26 cellular contexts compared by ENCODE assay signal in genomic region chr11:78213526-78214330, GRCh38. TPM values are rescaled to one million over a fixed set of nuclear protein-coding genes. Genes with fewer than 3 reads are reported as not detected.
DNase-seq lines count a peak whose midpoint lies in the region; ATAC-seq, FAIRE-seq and TF ChIP-seq lines count a peak whose summit lies in the region.
"Had no signal": no experiment of that assay in that cellular context is flagged by ENCODE, and none has a peak within 500 bp of the region (broad histone marks: within the 10 kb centered on the region; RNA-seq: fewer than 3 reads in every experiment).

No MANE protein-coding gene starts in this region.

- no peaks in the 10 kb centered on the region for H3K27me3 Mint-ChIP-seq in activated CD8-positive, alpha-beta memory T cell treated with anti-CD3 and anti-CD28 coated beads, Interleukin-2, amount 10 ng/mL, durations not matched to agents 7 days and 5 days
- H3K27me3 Mint-ChIP-seq: activated naive CD8-positive, alpha-beta T cell treated with anti-CD3 and anti-CD28 coated beads, Interleukin-2, amount 50 U/mL, for 24 hours; CD4-positive, alpha-beta T cell; natural killer cell treated with Interleukin-12 subunit alpha and Interleukin-12 subunit beta and Interleukin-15 and Interleukin-18, amount 100 ng/mL, for 72 hours; stimulated activated naive B cell treated with anti-CD40 and anti-IgM and Interleukin-4, amounts not matched to agents 10 μg/mL and 1 μg/mL and 100 μg/mL, for 72 hours had no signal

- CTCF ChIA-PET in activated CD8-positive, alpha-beta memory T cell treated with anti-CD3 and anti-CD28 coated beads, Interleukin-2, amount 10 ng/mL, durations not matched to agents 7 days and 5 days (lab: Charles Lee): no interaction called here
- CTCF ChIA-PET in HepG2 (lab: Yijun Ruan, JAX; ENCODE audit: low intra/inter-chr PET ratio, low total read pairs): no interaction called here

- H3K27ac ChIP-seq in cingulate gyrus (ENCODE audit: low read depth, low read length) (peak overlapping the region; percentile 49), HepG2 (ENCODE audit: extremely low read length, insufficient read depth, low read length) (no peak overlapping the region)
- H3K27ac ChIP-seq: hepatocyte, PC-9, vagina had no signal

- peaks cover 9 to 31% of the 10 kb centered on the region in 2 experiments; a peak in 3 of 5 replicates for H3K36me3 ChIP-seq in HepG2 (replicated peaks in 1 of 2; ENCODE audit: control insufficient read depth in 1 of 2, insufficient read depth in 2 of 2, low read length in 2 of 2)

- no peaks in the 10 kb centered on the region for H3K79me2 ChIP-seq in HepG2 (ENCODE audit: insufficient read depth, low read length)
- H3K79me2 ChIP-seq: hepatocyte had no signal

- ATAC-seq in activated CD8-positive, alpha-beta memory T cell treated with anti-CD3 and anti-CD28 coated beads, Interleukin-2, amount 10 ng/mL, durations not matched to agents 7 days and 5 days: no peak
- ATAC-seq in sciatic nerve: peak; percentile 5
- ATAC-seq in HepG2: no peak
- ATAC-seq: activated naive CD8-positive, alpha-beta T cell treated with anti-CD3 and anti-CD28 coated beads, Interleukin-2, amount 50 U/mL, for 24 hours; gastroesophageal sphincter; GM23338; natural killer cell treated with Interleukin-12 subunit alpha and Interleukin-12 subunit beta and Interleukin-15 and Interleukin-18, amount 100 ng/mL, for 72 hours; stimulated activated naive B cell treated with anti-CD40 and anti-IgM and Interleukin-4, amounts not matched to agents 10 μg/mL and 1 μg/mL and 100 μg/mL, for 72 hours had no signal

- in situ Hi-C loops in HepG2 (cut with HindIII; ENCODE audit: extremely low pct_ligation_motif_present, low pct_unique_long_range_greater_than_20kb): no loop called here

- H3K27ac Mint-ChIP-seq in activated CD8-positive, alpha-beta memory T cell treated with anti-CD3 and anti-CD28 coated beads, Interleukin-2, amount 10 ng/mL, durations not matched to agents 7 days and 5 days: no peak overlapping the region
- H3K27ac Mint-ChIP-seq: activated naive CD8-positive, alpha-beta T cell treated with anti-CD3 and anti-CD28 coated beads, Interleukin-2, amount 50 U/mL, for 24 hours; CD4-positive, alpha-beta T cell; GM23338; HFFc6; natural killer cell treated with Interleukin-12 subunit alpha and Interleukin-12 subunit beta and Interleukin-15 and Interleukin-18, amount 100 ng/mL, for 72 hours had no signal

- POLR2A ChIA-PET in HepG2 (lab: Yijun Ruan, JAX): no interaction called here

- H3K4me3 Mint-ChIP-seq in activated CD8-positive, alpha-beta memory T cell treated with anti-CD3 and anti-CD28 coated beads, Interleukin-2, amount 10 ng/mL, durations not matched to agents 7 days and 5 days: no peak overlapping the region
- H3K4me3 Mint-ChIP-seq: activated naive CD8-positive, alpha-beta T cell treated with anti-CD3 and anti-CD28 coated beads, Interleukin-2, amount 50 U/mL, for 24 hours; CD4-positive, alpha-beta T cell; GM23338; HFFc6; natural killer cell treated with Interleukin-12 subunit alpha and Interleukin-12 subunit beta and Interleukin-15 and Interleukin-18, amount 100 ng/mL, for 72 hours; stimulated activated naive B cell treated with anti-CD40 and anti-IgM and Interleukin-4, amounts not matched to agents 10 μg/mL and 1 μg/mL and 100 μg/mL, for 72 hours had no signal

- H3K4me3 ChIP-seq in Jurkat, Clone E6-1 (ENCODE audit: low read length): no peak overlapping the region
- no peak overlapping the region for H3K4me3 ChIP-seq in HepG2 (replicated peaks in 1 of 3; ENCODE audit: insufficient read depth in 1 of 3, low read depth in 2 of 3, low read length in 3 of 3)
- H3K4me3 ChIP-seq: gastroesophageal sphincter, GM23338, hepatocyte, lung, PC-9, vagina had no signal

- peaks cover 32% of the 10 kb centered on the region for H3K36me3 Mint-ChIP-seq in activated CD8-positive, alpha-beta memory T cell treated with anti-CD3 and anti-CD28 coated beads, Interleukin-2, amount 10 ng/mL, durations not matched to agents 7 days and 5 days
- H3K36me3 Mint-ChIP-seq: natural killer cell treated with Interleukin-12 subunit alpha and Interleukin-12 subunit beta and Interleukin-15 and Interleukin-18, amount 100 ng/mL, for 72 hours had no signal

- no peaks in the 10 kb centered on the region for H3K9me3 ChIP-seq in HepG2 (ENCODE audit: low read length)
- H3K9me3 ChIP-seq: gastroesophageal sphincter, vagina had no signal

- WGBS in HepG2 (ENCODE audit: low lambda C conversion rate): 96% methylated on average over 8 of the region's 8 CpGs

- FAIRE-seq in HepG2 (lab: Jason Lieb, UNC): no peak
- FAIRE-seq: A204.1 had no signal

- TF ChIP-seq CTCF in HepG2 (CRISPR knock-in tag; IDR thresholded peaks at IDR 0.05): no peak

- BruUV-seq in HepG2 (replicated peaks; lab: Mats Ljungman, UMichigan): no TSS peak

- DNase-seq in activated CD8-positive, alpha-beta memory T cell treated with anti-CD3 and anti-CD28 coated beads for 24 hours: peak; percentile 19
- no peak for DNase-seq in activated CD8-positive, alpha-beta memory T cell treated with anti-CD3 and anti-CD28 coated beads, Interleukin-2, amount 10 ng/mL, durations not matched to agents 7 days and 5 days
- peak; percentile 39 for DNase-seq in Jurkat, Clone E6-1 (ENCODE audit: low read depth, low spot score)
- peak; percentile 46 for DNase-seq in sciatic nerve (ENCODE audit: low spot score)
- DNase-seq in NCI-H1417 treated with DMSO at 0.1 percent for 48 hours (lab: John Stamatoyannopoulos, UW): no peak
- no peak for DNase-seq in inferior parietal cortex (ENCODE audit: extremely low spot score)
- DNase-seq in HepG2 (ENCODE audit: low spot score): no peak
- DNase-seq: activated CD4-positive, alpha-beta T cell treated with anti-CD3 and anti-CD28 coated beads for 4 hours; activated naive CD8-positive, alpha-beta T cell treated with anti-CD3 and anti-CD28 coated beads, Interleukin-2, amount 50 U/mL, for 24 hours; cerebellar nuclear complex; HFFc6; Karpas-422; NCI-H1436; NCI-H2081; NCI-H69; PC-9; stimulated activated naive B cell treated with anti-CD40 and anti-IgM and Interleukin-4, amounts not matched to agents 10 μg/mL and 1 μg/mL and 100 μg/mL, for 72 hours had no signal

- no peak overlapping the region for H3K4me2 ChIP-seq in HepG2 (ENCODE audit: low read depth, low read length)
- H3K4me2 ChIP-seq: GM23338, hepatocyte, PC-9 had no signal

- TF ChIP-seq POLR2A in HepG2 (IDR thresholded peaks at IDR 0.05; ENCODE audit: insufficient read depth in 1 of 2, low read depth in 2 of 2, low read length in 2 of 2): no peak

- intact Hi-C loops in sciatic nerve (cut with DNase I) (no loop called here), HepG2 (cut with micrococcal nuclease; ENCODE audit: unreplicated experiment) (no loop called here)

- TF ChIP-seq EP300 in HepG2 (IDR thresholded peaks at IDR 0.05; ENCODE audit: low read depth in 2 of 2, low read length in 2 of 2) (no peak), HepG2 (CRISPR knock-in tag; IDR thresholded peaks at IDR 0.05; ENCODE audit: borderline replicate concordance) (no peak)

- H3K27me3 ChIP-seq in HepG2 (ENCODE audit: control insufficient read depth in 1 of 2, insufficient read depth in 2 of 2, low read length in 2 of 2): no peaks in the 10 kb centered on the region
- H3K27me3 ChIP-seq: gastroesophageal sphincter, hepatocyte, vagina had no signal

- H3K4me1 Mint-ChIP-seq in activated CD8-positive, alpha-beta memory T cell treated with anti-CD3 and anti-CD28 coated beads, Interleukin-2, amount 10 ng/mL, durations not matched to agents 7 days and 5 days: peaks cover 5% of the 10 kb centered on the region
- H3K4me1 Mint-ChIP-seq: activated naive CD8-positive, alpha-beta T cell treated with anti-CD3 and anti-CD28 coated beads, Interleukin-2, amount 50 U/mL, for 24 hours; GM23338 had no signal

- H4K20me1 ChIP-seq in HepG2 (ENCODE audit: insufficient read depth, low read length): no peaks in the 10 kb centered on the region

- H3K4me1 ChIP-seq in HepG2 (ENCODE audit: insufficient read depth, low read length): peaks cover 11% of the 10 kb centered on the region
- H3K4me1 ChIP-seq: gastroesophageal sphincter had no signal

- H3K9ac ChIP-seq in HepG2 (ENCODE audit: insufficient read depth, low read depth, low read length): no peak overlapping the region

- no peaks in the 10 kb centered on the region for H3K9me3 Mint-ChIP-seq in activated CD8-positive, alpha-beta memory T cell treated with anti-CD3 and anti-CD28 coated beads, Interleukin-2, amount 10 ng/mL, durations not matched to agents 7 days and 5 days (ENCODE audit: low read depth)
- H3K9me3 Mint-ChIP-seq: activated naive CD8-positive, alpha-beta T cell treated with anti-CD3 and anti-CD28 coated beads, Interleukin-2, amount 50 U/mL, for 24 hours; CD4-positive, alpha-beta T cell; GM23338; HFFc6; natural killer cell treated with Interleukin-12 subunit alpha and Interleukin-12 subunit beta and Interleukin-15 and Interleukin-18, amount 100 ng/mL, for 72 hours; stimulated activated naive B cell treated with anti-CD40 and anti-IgM and Interleukin-4, amounts not matched to agents 10 μg/mL and 1 μg/mL and 100 μg/mL, for 72 hours had no signal

- no peak overlapping the region for H2AFZ ChIP-seq in HepG2 (ENCODE audit: low read length)
- H2AFZ ChIP-seq: GM23338, hepatocyte, PC-9 had no signal

- no peak for TF ChIP-seq RAD21 in HepG2 (CRISPR knock-in tag; IDR thresholded peaks at IDR 0.05)

RNA-seq across cellular contexts. Expression of gene USP35, which starts 25.0 kb away (rescaled TPM):
- total RNA-seq in activated CD8-positive, alpha-beta memory T cell treated with anti-CD3 and anti-CD28 coated beads, Interleukin-2, amount 10 ng/mL, durations not matched to agents 7 days and 5 days: 10 to 100 TPM in 1 of 2 experiments, 1 to 10 TPM in 1; 8.5 to 10.6 TPM
- 5.6 TPM for polyA plus RNA-seq in Jurkat, Clone E6-1 (2012; ENCODE audit: insufficient read depth, insufficient read length)
- total RNA-seq in sciatic nerve (11.5 TPM), HepG2 (2016; rRNA removed; fragmentation: Illumina TruSeq; extraction: Trizol) (1.8 and 4.6 TPM in 2 replicates)
- total RNA-seq in HepG2 (2016; cell fraction: cytosol; rRNA removed; fragmentation: Illumina TruSeq; extraction: Trizol; ENCODE audit: low read depth): 0.71 and 0.88 TPM in 2 replicates
- total RNA-seq in HepG2 (2016; cell fraction: insoluble cytoplasmic fraction; rRNA removed; fragmentation: Illumina TruSeq; extraction: Trizol): 1.7 and 4.5 TPM in 2 replicates
- total RNA-seq in HepG2 (2016; cell fraction: membrane; rRNA removed; fragmentation: Illumina TruSeq; extraction: Trizol): 0.93 and 1.1 TPM in 2 replicates
- total RNA-seq in HepG2 (2016; cell fraction: nucleus; rRNA removed; fragmentation: Illumina TruSeq; extraction: Trizol): 5.7 and 7.4 TPM in 2 replicates
- polyA plus RNA-seq in HepG2 (2011; rRNA removed): 7.7 and 11.1 TPM in 2 replicates
- polyA plus RNA-seq in HepG2 (2011; cell fraction: cytosol; rRNA removed): 4.0 and 5.2 TPM in 2 replicates
- polyA plus RNA-seq in HepG2 (2011; cell fraction: nucleus; rRNA removed): 56.5 and 58.1 TPM in 2 replicates
- 4.1 and 5.5 TPM in 2 replicates for polyA plus RNA-seq in HepG2 (2012)
- 0.20 and 0.27 TPM in 2 replicates for polyA plus RNA-seq in HepG2 (2016; cell fraction: cytosol; fragmentation: Illumina TruSeq; extraction: Trizol; ENCODE audit: low read depth)
- polyA plus RNA-seq in HepG2 (2016; cell fraction: insoluble cytoplasmic fraction; fragmentation: Illumina TruSeq; extraction: Trizol; ENCODE audit: low read depth): 1.4 and 2.7 TPM in 2 replicates
- 0.61 and 0.63 TPM in 2 replicates for polyA plus RNA-seq in HepG2 (2016; cell fraction: membrane; fragmentation: Illumina TruSeq; extraction: Trizol; ENCODE audit: low read depth)
- 10.1 and 12.3 TPM in 2 replicates for polyA plus RNA-seq in HepG2 (2016; cell fraction: nucleus; fragmentation: Illumina TruSeq; extraction: Trizol; ENCODE audit: insufficient read depth, low read depth)
- polyA minus RNA-seq in HepG2 (2011; rRNA and poly(A)+ RNA removed; ENCODE audit: low replicate concordance): 5.1 and 12.7 TPM in 2 replicates
- 2.4 and 3.2 TPM in 2 replicates for polyA minus RNA-seq in HepG2 (2011; cell fraction: cytosol; rRNA and poly(A)+ RNA removed)
- polyA minus RNA-seq in HepG2 (2011; cell fraction: nucleus; rRNA and poly(A)+ RNA removed): 17.3 and 18.0 TPM in 2 replicates

RNA-seq across cellular contexts. Expression of gene KCTD21, which starts 25.3 kb away (rescaled TPM):
- 1 to 10 TPM; 6.4 to 7.3 TPM for total RNA-seq in activated CD8-positive, alpha-beta memory T cell treated with anti-CD3 and anti-CD28 coated beads, Interleukin-2, amount 10 ng/mL, durations not matched to agents 7 days and 5 days
- polyA plus RNA-seq in Jurkat, Clone E6-1 (2012; ENCODE audit: insufficient read depth, insufficient read length): 6.2 TPM
- total RNA-seq in sciatic nerve (13.7 TPM), HepG2 (2016; rRNA removed; fragmentation: Illumina TruSeq; extraction: Trizol) (3.1 and 3.9 TPM in 2 replicates)
- 0.97 and 1.3 TPM in 2 replicates for total RNA-seq in HepG2 (2016; cell fraction: cytosol; rRNA removed; fragmentation: Illumina TruSeq; extraction: Trizol; ENCODE audit: low read depth)
- total RNA-seq in HepG2 (2016; cell fraction: insoluble cytoplasmic fraction; rRNA removed; fragmentation: Illumina TruSeq; extraction: Trizol): 3.3 and 4.3 TPM in 2 replicates
- 3.1 TPM in 2 replicates for total RNA-seq in HepG2 (2016; cell fraction: membrane; rRNA removed; fragmentation: Illumina TruSeq; extraction: Trizol)
- total RNA-seq in HepG2 (2016; cell fraction: nucleus; rRNA removed; fragmentation: Illumina TruSeq; extraction: Trizol): 1.3 and 1.6 TPM in 2 replicates
- polyA plus RNA-seq in HepG2 (2011; rRNA removed): 13.2 and 13.5 TPM in 2 replicates
- 11.0 and 13.8 TPM in 2 replicates for polyA plus RNA-seq in HepG2 (2011; cell fraction: cytosol; rRNA removed)
- polyA plus RNA-seq in HepG2 (2011; cell fraction: nucleus; rRNA removed): 5.4 and 6.0 TPM in 2 replicates
- polyA plus RNA-seq in HepG2 (2012): 6.6 and 9.3 TPM in 2 replicates
- 1.2 and 1.4 TPM in 2 replicates for polyA plus RNA-seq in HepG2 (2016; cell fraction: cytosol; fragmentation: Illumina TruSeq; extraction: Trizol; ENCODE audit: low read depth)
- 4.8 and 5.3 TPM in 2 replicates for polyA plus RNA-seq in HepG2 (2016; cell fraction: insoluble cytoplasmic fraction; fragmentation: Illumina TruSeq; extraction: Trizol; ENCODE audit: low read depth)
- 2.5 and 3.1 TPM in 2 replicates for polyA plus RNA-seq in HepG2 (2016; cell fraction: membrane; fragmentation: Illumina TruSeq; extraction: Trizol; ENCODE audit: low read depth)
- 3.6 and 4.7 TPM in 2 replicates for polyA plus RNA-seq in HepG2 (2016; cell fraction: nucleus; fragmentation: Illumina TruSeq; extraction: Trizol; ENCODE audit: insufficient read depth, low read depth)
- 14.8 and 38.3 TPM in 2 replicates for polyA minus RNA-seq in HepG2 (2011; rRNA and poly(A)+ RNA removed; ENCODE audit: low replicate concordance)
- polyA minus RNA-seq in HepG2 (2011; cell fraction: cytosol; rRNA and poly(A)+ RNA removed): 8.7 and 11.6 TPM in 2 replicates
- polyA minus RNA-seq in HepG2 (2011; cell fraction: nucleus; rRNA and poly(A)+ RNA removed): 5.3 and 6.6 TPM in 2 replicates

Comparison
In these comparisons a context has a peak if more than half of its experiments do, and no peak if none do; other contexts are left out.
1. DNase-seq: peak in activated CD8-positive, alpha-beta memory T cell treated with anti-CD3 and anti-CD28 coated beads for 24 hours (single experiment), Jurkat, Clone E6-1 (single experiment) and sciatic nerve (single experiment); none in activated CD8-positive, alpha-beta memory T cell treated with anti-CD3 and anti-CD28 coated beads, Interleukin-2, amount 10 ng/mL, durations not matched to agents 7 days and 5 days (single experiment), NCI-H1417 treated with DMSO at 0.1 percent for 48 hours (single experiment), inferior parietal cortex (single experiment) and HepG2 (single experiment).